ENCODE assay signal across 11 cellular contexts in the genomic region with DNA sequence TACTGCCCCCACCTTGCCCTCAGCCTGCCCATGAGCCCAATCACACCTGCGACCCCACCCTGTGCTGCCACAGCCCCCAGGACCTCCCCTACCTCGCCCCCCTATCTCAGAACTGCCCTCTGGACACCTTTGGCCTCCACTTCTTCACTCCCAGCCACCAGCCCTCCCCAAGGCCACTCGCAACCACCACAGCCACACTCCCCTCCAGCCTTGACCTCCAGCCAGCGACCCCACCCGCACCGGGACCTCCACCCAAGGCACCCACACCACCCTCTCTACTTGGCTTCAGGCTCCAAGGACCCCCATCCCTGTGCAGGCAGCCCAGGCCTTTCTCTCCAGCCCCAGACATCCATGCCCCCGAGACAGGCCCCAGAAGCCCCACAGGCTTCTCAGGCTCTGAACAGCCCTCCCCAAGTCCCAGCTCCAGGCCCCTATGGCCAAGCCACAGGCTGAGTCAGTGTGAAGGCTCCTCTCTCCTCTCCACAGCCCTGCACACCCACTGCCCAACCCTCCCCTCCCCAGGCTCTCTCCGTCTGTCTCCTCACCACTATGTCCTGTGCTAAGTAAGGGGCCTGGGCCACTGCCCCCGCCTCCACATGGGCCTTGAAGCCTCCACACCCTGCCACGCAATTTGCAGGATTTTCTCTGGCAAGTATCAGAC. TPM values are rescaled to one million over a fixed set of nuclear protein-coding genes. Genes with fewer than 3 reads are reported as not detected.
DNase-seq lines count a peak whose midpoint lies in the region; ATAC-seq and TF ChIP-seq lines count a peak whose summit lies in the region.
"Had no signal": no experiment of that assay in that cellular context is flagged by ENCODE, and none has a peak within 500 bp of the region (broad histone marks: within the 10 kb centered on the region; RNA-seq: fewer than 3 reads in every experiment).

No MANE protein-coding gene starts in this region.

- WGBS in lung, 2 donors = 70 to 81% methylated on average over 10 of the region's 10 CpGs

- no peak for TF ChIP-seq CTCF in brain microvascular endothelial cell (IDR thresholded peaks at IDR 0.05; ENCODE audit: low read depth, low read length, missing control alignments)
- no peak for TF ChIP-seq CTCF in lung (IDR thresholded peaks at IDR 0.05; ENCODE audit: control extremely low read depth, extremely low read depth)

- H3K27me3 ChIP-seq in brain microvascular endothelial cell (replicated peaks) (no peaks in the 10 kb centered on the region), lung (ENCODE audit: control insufficient read depth, insufficient read depth) (no peaks in the 10 kb centered on the region)
- H3K27me3 ChIP-seq: foreskin keratinocyte had no signal

- ATAC-seq in lung (ENCODE audit: insufficient read depth, low FRiP score) (no peak), HG03460 (IDR thresholded peaks at IDR 0.05; ENCODE audit: unreplicated experiment) (no peak)

- no peak overlapping the region for H3K4me3 ChIP-seq in brain microvascular endothelial cell (ENCODE audit: low read depth, low read length)
- H3K4me3 ChIP-seq in lung = no peak overlapping the region

- DNase-seq in LHCN-M2 (ENCODE audit: low read depth) = peak; percentile 51
- peak; percentile 30 for DNase-seq in brain microvascular endothelial cell
- DNase-seq in lung (ENCODE audit: low spot score) = no peak
- DNase-seq in substantia nigra (lab: John Stamatoyannopoulos, UW) = no peak
- DNase-seq in stimulated activated naive CD4-positive, alpha-beta T cell (lab: John Stamatoyannopoulos, UW) = no peak
- no peak for DNase-seq in SW480 (ENCODE audit: low spot score)
- DNase-seq in NCI-H446 (lab: John Stamatoyannopoulos, UW) = no peak
- DNase-seq: foreskin keratinocyte, GDM1, NCI-H526 had no signal

- H3K36me3 ChIP-seq in brain microvascular endothelial cell (replicated peaks) (peaks cover 12% of the 10 kb centered on the region), lung (ENCODE audit: control insufficient read depth in 2 of 2, insufficient read depth in 2 of 2, low read length in 2 of 2) (peaks cover 0 to 20% of the 10 kb centered on the region in 2 donors)

- no peaks in the 10 kb centered on the region for H3K9me3 ChIP-seq in lung (ENCODE audit: control insufficient read depth in 2 of 2, insufficient read depth in 1 of 2, low read length in 1 of 2)

- in situ Hi-C loops in brain microvascular endothelial cell (cut with HindIII; ENCODE audit: low pct_ligation_motif_present, low sequenced_read_pairs) = no loop called here

- no peak overlapping the region for H3K27ac ChIP-seq in brain microvascular endothelial cell
- H3K27ac ChIP-seq in lung (ENCODE audit: low read depth in 1 of 2, low read length in 1 of 2) = peak overlapping the region; percentile 38 to 64
- H3K27ac ChIP-seq in substantia nigra (ENCODE audit: low read depth, low read length, poor library complexity, severe bottlenecking) = peak overlapping the region; percentile 45
- H3K27ac ChIP-seq: foreskin keratinocyte had no signal

- peaks cover 0 to 20% of the 10 kb centered on the region in 2 donors for H3K4me1 ChIP-seq in lung (ENCODE audit: control insufficient read depth in 2 of 2, insufficient read depth in 2 of 2, low read length in 2 of 2)

RNA-seq across cellular contexts. Expression of gene AK1, which starts 2.0 kb away (rescaled TPM):
- 75.1 and 85.0 TPM in 2 replicates for total RNA-seq in LHCN-M2 (2014; rRNA removed)
- 189 TPM for polyA plus RNA-seq in LHCN-M2 (2012)
- 100 to 1,000 TPM in 1 of 2 donors, 10 to 100 TPM in 1; 72.3 to 154 TPM for total RNA-seq in lung
- 100 to 1,000 TPM in 1 of 2 donors, 10 to 100 TPM in 1; 63.8 to 386 TPM for polyA plus RNA-seq in lung

RNA-seq across cellular contexts. Expression of gene ENG, which starts 21.0 kb away (rescaled TPM):
- total RNA-seq in LHCN-M2 (2014; rRNA removed) (47.5 and 48.3 TPM in 2 replicates), lung (100 to 1,000 TPM in 1 of 2 donors, 10 to 100 TPM in 1; 41.1 to 182 TPM)
- polyA plus RNA-seq in LHCN-M2 (2012) = 83.5 TPM
- polyA plus RNA-seq in lung = 100 to 1,000 TPM in 1 of 2 donors, 10 to 100 TPM in 1; 80.7 to 317 TPM

RNA-seq across cellular contexts. Expression of gene ST6GALNAC6, which starts 24.0 kb away (rescaled TPM):
- total RNA-seq in LHCN-M2 (2014; rRNA removed) (105 and 110 TPM in 2 replicates), lung (10 to 100 TPM; 28.3 to 51.9 TPM)
- polyA plus RNA-seq in LHCN-M2 (2012) = 84.9 TPM
- 10 to 100 TPM; 45.3 to 59.8 TPM for polyA plus RNA-seq in lung

RNA-seq across cellular contexts. Expression of gene ST6GALNAC4, which starts 41.4 kb away (rescaled TPM):
- total RNA-seq in LHCN-M2 (2014; rRNA removed) (41.6 and 50.9 TPM in 2 replicates), lung (10 to 100 TPM; 42.7 to 96.2 TPM)
- polyA plus RNA-seq in LHCN-M2 (2012) = 16.3 TPM
- polyA plus RNA-seq in lung = 10 to 100 TPM; 24.6 to 67.3 TPM

RNA-seq across cellular contexts. Expression of gene PIP5KL1, which starts 55.1 kb away (rescaled TPM):
- total RNA-seq in LHCN-M2 (2014; rRNA removed) (2.0 and 2.6 TPM in 2 replicates), lung (1 to 10 TPM; 4.9 to 9.0 TPM)
- 0.92 TPM for polyA plus RNA-seq in LHCN-M2 (2012)
- 1 to 10 TPM; 2.0 to 4.9 TPM for polyA plus RNA-seq in lung

Comparison
In these comparisons a context has a peak if more than half of its experiments do, and no peak if none do; other contexts are left out.
1. DNase-seq: peak in LHCN-M2 (single experiment) and brain microvascular endothelial cell (single experiment); none in lung (single experiment), substantia nigra (0 of 49), stimulated activated naive CD4-positive, alpha-beta T cell (0 of 6), SW480 (single experiment) and NCI-H446 (0 of 2).